Comparison of ENCODE assay signal across 11 cellular contexts in the genomic region with DNA sequence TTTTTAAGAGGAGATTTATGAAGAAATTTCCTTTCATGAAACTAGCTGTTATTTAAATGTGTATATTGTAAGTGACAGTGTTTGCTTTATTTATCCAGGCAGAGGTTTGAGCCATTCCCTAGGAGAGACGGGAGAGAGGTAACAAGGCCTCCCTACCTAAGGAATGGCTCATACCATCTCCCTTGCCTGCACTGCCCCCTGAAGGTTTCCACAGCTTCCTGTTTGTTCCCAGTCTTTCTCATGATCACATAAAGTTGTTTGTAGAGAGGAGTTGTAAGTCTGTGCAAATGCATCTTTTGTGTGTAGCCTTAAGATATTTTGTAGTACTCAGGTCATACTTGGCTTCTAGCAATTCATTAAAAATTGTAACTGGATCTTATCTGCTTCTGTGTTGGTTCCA.
DNase-seq lines count a peak whose midpoint lies in the region; TF ChIP-seq lines count a peak whose summit lies in the region.
"Had no signal": no experiment of that assay in that cellular context is flagged by ENCODE, and none has a peak within 500 bp of the region (broad histone marks: within the 10 kb centered on the region; RNA-seq: fewer than 3 reads in every experiment).

No MANE protein-coding gene starts in this region.

- H4K20me1 ChIP-seq in OCI-LY1 (ENCODE audit: insufficient read depth, low read length): no peaks in the 10 kb centered on the region

- H3K4me3 Mint-ChIP-seq in immature natural killer cell: no peak overlapping the region
- H3K4me3 Mint-ChIP-seq: stimulated activated naive CD8-positive, alpha-beta T cell treated with anti-CD3 and anti-CD28 coated beads, Interleukin-15, Interleukin-2, amounts not matched to agents 100 ng/mL and 50 ng/mL, for 24 hours had no signal

- H3K4me1 Mint-ChIP-seq in immature natural killer cell: no peaks in the 10 kb centered on the region

- H3F3A ChIP-seq in OCI-LY1 (ENCODE audit: insufficient read depth, low read length): no peaks in the 10 kb centered on the region

- no peak overlapping the region for H2AFZ ChIP-seq in OCI-LY1 (ENCODE audit: low read length)

- no peak overlapping the region for H3K9ac ChIP-seq in OCI-LY1 (ENCODE audit: low read length)

- H3K9me2 ChIP-seq in OCI-LY1 (ENCODE audit: low read depth, low read length): no peaks in the 10 kb centered on the region

- no peaks in the 10 kb centered on the region for H3K27me3 Mint-ChIP-seq in immature natural killer cell (ENCODE audit: low read depth in 3 of 3)
- H3K27me3 Mint-ChIP-seq: stimulated activated naive CD8-positive, alpha-beta T cell treated with anti-CD3 and anti-CD28 coated beads, Interleukin-15, Interleukin-2, amounts not matched to agents 100 ng/mL and 50 ng/mL, for 24 hours had no signal

- peak; percentile 28; the same call in 1 of the 2 replicates for TF ChIP-seq CTCF in OCI-LY1 (IDR thresholded peaks at IDR 0.05; ENCODE audit: low read length)

- peak; percentile 7 to 8 for DNase-seq in NCI-H524 (lab: John Stamatoyannopoulos, UW)
- no peak for DNase-seq in NCI-H524 treated with DMSO at 0.1 percent for 48 hours (lab: John Stamatoyannopoulos, UW)
- peak; percentile 14 for DNase-seq in epithelial cell of prostate (ENCODE audit: low read depth, low spot score)
- DNase-seq in skeletal muscle cell (ENCODE audit: low read depth): peak; percentile 10
- DNase-seq in activated effector memory CD4-positive, alpha-beta T cell treated with anti-CD3 and anti-CD28 coated beads, Interleukin-2, amount 50 U/mL, for 16 hours: no peak
- DNase-seq in immature natural killer cell: no peak
- DNase-seq in MV-4-11 (lab: John Stamatoyannopoulos, UW): no peak
- DNase-seq: AML-193, esophagus squamous epithelium had no signal

- no peaks in the 10 kb centered on the region for H3K36me3 ChIP-seq in OCI-LY1 (ENCODE audit: insufficient read depth, low read length)
- H3K36me3 ChIP-seq: esophagus squamous epithelium had no signal

- H3K4me3 ChIP-seq in OCI-LY1 (ENCODE audit: low read depth, low read length, poor library complexity, severe bottlenecking): no peak overlapping the region
- H3K4me3 ChIP-seq in skeletal muscle cell (ENCODE audit: low read depth, low read length): no peak overlapping the region
- H3K4me3 ChIP-seq: esophagus squamous epithelium had no signal

- no peaks in the 10 kb centered on the region for H3K36me3 Mint-ChIP-seq in immature natural killer cell

- no peaks in the 10 kb centered on the region for H3K27me3 ChIP-seq in OCI-LY1 (ENCODE audit: insufficient read depth, low read length)
- H3K27me3 ChIP-seq: esophagus squamous epithelium had no signal

- H3K9me3 ChIP-seq in OCI-LY1 (ENCODE audit: low read length): no peaks in the 10 kb centered on the region
- H3K9me3 ChIP-seq: esophagus squamous epithelium had no signal

- peaks cover 3% of the 10 kb centered on the region for H3K4me1 ChIP-seq in OCI-LY1 (ENCODE audit: insufficient read depth, low read length, severe bottlenecking)
- H3K4me1 ChIP-seq: esophagus squamous epithelium had no signal

- H3K9me3 Mint-ChIP-seq in immature natural killer cell: peaks cover 4 to 42% (median 23%) of the 10 kb centered on the region in 6 donors

- H3K79me2 ChIP-seq in OCI-LY1 (ENCODE audit: insufficient read depth, low read length): no peaks in the 10 kb centered on the region

- no peak overlapping the region for H3K4me2 ChIP-seq in OCI-LY1 (ENCODE audit: low read length)

- no peak overlapping the region for H3K27ac Mint-ChIP-seq in immature natural killer cell
- H3K27ac Mint-ChIP-seq: stimulated activated naive CD8-positive, alpha-beta T cell treated with anti-CD3 and anti-CD28 coated beads, Interleukin-15, Interleukin-2, amounts not matched to agents 100 ng/mL and 50 ng/mL, for 24 hours had no signal

- no peak overlapping the region for H3K27ac ChIP-seq in OCI-LY1 (ENCODE audit: low read depth, low read length, poor library complexity, severe bottlenecking)
- H3K27ac ChIP-seq in epithelial cell of prostate: no peak overlapping the region
- H3K27ac ChIP-seq: esophagus squamous epithelium had no signal

Comparison
In these comparisons a context has a peak if more than half of its experiments do, and no peak if none do; other contexts are left out.
1. DNase-seq: peak in NCI-H524 (2 of 2), epithelial cell of prostate (single experiment) and skeletal muscle cell (single experiment); none in NCI-H524 treated with DMSO at 0.1 percent for 48 hours (single experiment), activated effector memory CD4-positive, alpha-beta T cell treated with anti-CD3 and anti-CD28 coated beads, Interleukin-2, amount 50 U/mL, for 16 hours (single experiment), immature natural killer cell (0 of 3) and MV-4-11 (single experiment).